Comparison of ENCODE assay signal across 8 cellular contexts in genomic region chr1:36323636-36324321, GRCh38. TPM values are rescaled to one million over a fixed set of nuclear protein-coding genes. Genes with fewer than 3 reads are reported as not detected.
DNase-seq lines count a peak whose midpoint lies in the region; ATAC-seq lines count a peak whose summit lies in the region.

EVA1B (minus strand) TSS chr1:36323645; CDS start chr1:36323037, 608 bp downstream.

- intact Hi-C loops in left ventricle myocardium superior (cut with micrococcal nuclease): no loop called here

- ATAC-seq in left ventricle myocardium superior (peak; percentile 71), HG03442 (IDR thresholded peaks at IDR 0.05; ENCODE audit: unreplicated experiment) (no peak)

- DNase-seq in COR-L47 (lab: John Stamatoyannopoulos, UW) (peak; percentile 11), HCEC 1CT (peak; percentile 78), RPMI7951 (ENCODE audit: low read depth) (peak; percentile 88), amniotic epithelial cell (ENCODE audit: low read depth) (peak; percentile 81), left ventricle myocardium superior (peak; percentile 92), pulmonary artery endothelial cell (ENCODE audit: low read depth, low spot score) (peak; percentile 41)
- no peak for DNase-seq in NK-92 treated with Interleukin-12 subunit alpha and Interleukin-12 subunit beta, amount 100 ng/mL, for 24 hours (lab: John Stamatoyannopoulos, UW)

RNA-seq across cellular contexts. Expression of gene EVA1B, which starts in this region (rescaled TPM):
- 78.7 and 112 TPM in 2 replicates for total RNA-seq in RPMI7951 (2014; rRNA removed; shearing (Covaris generic))
- total RNA-seq in left ventricle myocardium superior (10.8 TPM), pulmonary artery endothelial cell (108 and 133 TPM in 2 replicates)
